ENCODE assay signal across 20 cellular contexts in genomic region chr21:40043423-40043822, GRCh38.
A peak's percentile ranks its signal among the peaks of the same experiment; 100 is the strongest.
DNase-seq lines count a peak whose midpoint lies in the region; ATAC-seq, FAIRE-seq and TF ChIP-seq lines count a peak whose summit lies in the region.
"Had no signal": no experiment of that assay in that cellular context is flagged by ENCODE, and none has a peak within 500 bp of the region (broad histone marks: within the 10 kb centered on the region; RNA-seq: fewer than 3 reads in every experiment).

No MANE protein-coding gene starts in this region.

- no peaks in the 10 kb centered on the region for H3K27me3 Mint-ChIP-seq in MCF 10A (ENCODE audit: insufficient read depth, unreplicated experiment)
- H3K27me3 Mint-ChIP-seq: activated CD4-positive, alpha-beta T cell treated with anti-CD3 and anti-CD28 coated beads, Interleukin-2, amount 10 ng/mL, durations not matched to agents 7 days and 5 days; dendritic cell treated with granulocyte-macrophage colony-stimulating factor and Interleukin-4, amounts not matched to agents 40 ng/mL and 50 ng/mL, for 4 days; stimulated activated naive CD8-positive, alpha-beta T cell treated with anti-CD3 and anti-CD28 coated beads, Interleukin-15, Interleukin-2, amounts not matched to agents 100 ng/mL and 50 ng/mL, for 24 hours had no signal

- H3K9me3 Mint-ChIP-seq in MCF 10A (ENCODE audit: unreplicated experiment): peaks cover 14% of the 10 kb centered on the region
- H3K9me3 Mint-ChIP-seq: activated CD4-positive, alpha-beta T cell treated with anti-CD3 and anti-CD28 coated beads, Interleukin-2, amount 10 ng/mL, durations not matched to agents 7 days and 5 days; dendritic cell treated with granulocyte-macrophage colony-stimulating factor and Interleukin-4, amounts not matched to agents 40 ng/mL and 50 ng/mL, for 4 days; mesothelial cell of epicardium; nephron had no signal

- FAIRE-seq in RCC 7860 (lab: Jason Lieb, UNC): no peak

- no peak overlapping the region for H3K23ac ChIP-seq in mesendoderm (ENCODE audit: low read length)

- H4K8ac ChIP-seq in mesendoderm (ENCODE audit: low read depth, low read length): no peak overlapping the region

- no peaks in the 10 kb centered on the region for H3K36me3 Mint-ChIP-seq in MCF 10A (ENCODE audit: insufficient read depth, unreplicated experiment)
- H3K36me3 Mint-ChIP-seq: mesothelial cell of epicardium had no signal

- H3K4me1 Mint-ChIP-seq in MCF 10A (ENCODE audit: insufficient read depth, unreplicated experiment): no peaks in the 10 kb centered on the region
- H3K4me1 Mint-ChIP-seq: activated CD4-positive, alpha-beta T cell treated with anti-CD3 and anti-CD28 coated beads, Interleukin-2, amount 10 ng/mL, durations not matched to agents 7 days and 5 days; nephron had no signal

- no peak for TF ChIP-seq CTCF in MCF 10A (IDR thresholded peaks at IDR 0.05; ENCODE audit: unreplicated experiment)
- TF ChIP-seq CTCF in LNCaP clone FGC (IDR thresholded peaks at IDR 0.05; ENCODE audit: control insufficient read depth, extremely low read depth, insufficient read depth): peak; percentile 51

- CTCF ChIA-PET in MCF 10A (lab: Yijun Ruan, JAX): interaction anchor here (0.6 to 1.5 kb wide), 2 partner anchors 77 to 181 kb away, joined by 3 to 5 read pairs; no protein-coding TSS in a partner anchor

- no peak overlapping the region for H2BK5ac ChIP-seq in mesendoderm (ENCODE audit: low read length)

- no peak overlapping the region for H2AK5ac ChIP-seq in mesendoderm (ENCODE audit: low read length)

- H3K9ac ChIP-seq in mesendoderm (ENCODE audit: low read length): no peak overlapping the region

- no peak for ATAC-seq in HG03139 (IDR thresholded peaks at IDR 0.05; ENCODE audit: unreplicated experiment)

- no peak overlapping the region for H3K27ac Mint-ChIP-seq in MCF 10A (ENCODE audit: low read depth, unreplicated experiment)
- H3K27ac Mint-ChIP-seq: activated CD4-positive, alpha-beta T cell treated with anti-CD3 and anti-CD28 coated beads, Interleukin-2, amount 10 ng/mL, durations not matched to agents 7 days and 5 days; dendritic cell treated with granulocyte-macrophage colony-stimulating factor and Interleukin-4, amounts not matched to agents 40 ng/mL and 50 ng/mL, for 4 days; mesothelial cell of epicardium; nephron; stimulated activated naive CD8-positive, alpha-beta T cell treated with anti-CD3 and anti-CD28 coated beads, Interleukin-15, Interleukin-2, amounts not matched to agents 100 ng/mL and 50 ng/mL, for 24 hours had no signal

- no peak overlapping the region for H3K4me2 ChIP-seq in mesendoderm (ENCODE audit: low read length)

- in situ Hi-C loops in T47D (cut with HindIII; ENCODE audit: low pct_unique_long_range_greater_than_20kb, low sequenced_read_pairs) (no loop called here), SK-MEL-5 (cut with HindIII; ENCODE audit: low pct_unique_long_range_greater_than_20kb, low sequenced_read_pairs) (no loop called here)

- no peak overlapping the region for H2BK15ac ChIP-seq in mesendoderm (replicated peaks; ENCODE audit: low read depth)

- POLR2A ChIA-PET in MCF 10A (lab: Yijun Ruan, JAX): no interaction called here

- intact Hi-C loops in MCF 10A (cut with micrococcal nuclease): no loop called here

- H3K79me2 ChIP-seq in mesendoderm (ENCODE audit: control insufficient read depth, insufficient read depth, low read length): no peaks in the 10 kb centered on the region

- no peaks in the 10 kb centered on the region for H3K4me1 ChIP-seq in mesendoderm (ENCODE audit: control insufficient read depth, low read depth, low read length)
- H3K4me1 ChIP-seq: breast epithelium had no signal

- no peaks in the 10 kb centered on the region for H3K79me1 ChIP-seq in mesendoderm (ENCODE audit: low read length)

- no peak overlapping the region for H3K4me3 Mint-ChIP-seq in MCF 10A (ENCODE audit: unreplicated experiment)
- H3K4me3 Mint-ChIP-seq: activated CD4-positive, alpha-beta T cell treated with anti-CD3 and anti-CD28 coated beads, Interleukin-2, amount 10 ng/mL, durations not matched to agents 7 days and 5 days; dendritic cell treated with granulocyte-macrophage colony-stimulating factor and Interleukin-4, amounts not matched to agents 40 ng/mL and 50 ng/mL, for 4 days; mesothelial cell of epicardium; nephron; stimulated activated naive CD8-positive, alpha-beta T cell treated with anti-CD3 and anti-CD28 coated beads, Interleukin-15, Interleukin-2, amounts not matched to agents 100 ng/mL and 50 ng/mL, for 24 hours had no signal

- WGBS in mesendoderm (ENCODE audit: extremely low coverage, insufficient coverage, low lambda C conversion rate): no CpG with 5 or more reads among the region's 4 CpGs

- H3K36me3 ChIP-seq in mesendoderm (ENCODE audit: control insufficient read depth, insufficient read depth, low read length): no peaks in the 10 kb centered on the region
- H3K36me3 ChIP-seq: adrenal gland, breast epithelium, transverse colon had no signal

- no peak overlapping the region for H3K27ac ChIP-seq in mesendoderm (ENCODE audit: low read depth, low read length)
- H3K27ac ChIP-seq: adrenal gland, breast epithelium, epithelial cell of prostate, transverse colon had no signal

- no TSS peak for BruUV-seq in MCF 10A (replicated peaks; lab: Mats Ljungman, UMichigan)

- no peak overlapping the region for H3K4me3 ChIP-seq in LNCaP clone FGC (ENCODE audit: low read depth, low read length)
- H3K4me3 ChIP-seq in mesendoderm (ENCODE audit: low read length): no peak overlapping the region
- H3K4me3 ChIP-seq: adrenal gland, breast epithelium, transverse colon had no signal

- H3K18ac ChIP-seq in mesendoderm (ENCODE audit: low read length): no peak overlapping the region

- no peak overlapping the region for H3K4ac ChIP-seq in mesendoderm (ENCODE audit: low read depth, low read length)

- no peak overlapping the region for H2BK120ac ChIP-seq in mesendoderm (ENCODE audit: low read depth, low read length)

- DNase-seq in T47D (ENCODE audit: low read depth in 1 of 2, low spot score in 1 of 2): peak; percentile 30 to 58
- no peak for DNase-seq in MCF 10A (ENCODE audit: unreplicated experiment)
- peak; percentile 18 for DNase-seq in LNCaP clone FGC (ENCODE audit: low read depth)
- DNase-seq in SK-MEL-5 (ENCODE audit: low read depth, low spot score): peak; percentile 10
- DNase-seq in mesendoderm: peak; percentile 30
- no peak for DNase-seq in RCC 7860 (ENCODE audit: low spot score)
- DNase-seq: activated CD4-positive, alpha-beta T cell treated with anti-CD3 and anti-CD28 coated beads, Interleukin-2, amount 10 ng/mL, durations not matched to agents 7 days and 5 days; activated gamma-delta T cell treated with Interleukin-2 at 50 U/mL for 16 hours; adrenal gland; foreskin melanocyte; kidney glomerular epithelial cell; NCI-H2081; transverse colon had no signal

- H3K56ac ChIP-seq in mesendoderm (ENCODE audit: low read length): no peak overlapping the region

- no peak overlapping the region for H4K5ac ChIP-seq in mesendoderm (ENCODE audit: low read length)

- H3K27me3 ChIP-seq in mesendoderm (ENCODE audit: insufficient read depth, low read length, poor library complexity): no peaks in the 10 kb centered on the region
- H3K27me3 ChIP-seq: adrenal gland, breast epithelium, transverse colon had no signal

Comparison
In these comparisons a context has a peak if more than half of its experiments do, and no peak if none do; other contexts are left out.
1. DNase-seq: peak in T47D (2 of 2), LNCaP clone FGC (single experiment), SK-MEL-5 (single experiment) and mesendoderm (single experiment); none in MCF 10A (single experiment) and RCC 7860 (single experiment).